In the genomic region with DNA sequence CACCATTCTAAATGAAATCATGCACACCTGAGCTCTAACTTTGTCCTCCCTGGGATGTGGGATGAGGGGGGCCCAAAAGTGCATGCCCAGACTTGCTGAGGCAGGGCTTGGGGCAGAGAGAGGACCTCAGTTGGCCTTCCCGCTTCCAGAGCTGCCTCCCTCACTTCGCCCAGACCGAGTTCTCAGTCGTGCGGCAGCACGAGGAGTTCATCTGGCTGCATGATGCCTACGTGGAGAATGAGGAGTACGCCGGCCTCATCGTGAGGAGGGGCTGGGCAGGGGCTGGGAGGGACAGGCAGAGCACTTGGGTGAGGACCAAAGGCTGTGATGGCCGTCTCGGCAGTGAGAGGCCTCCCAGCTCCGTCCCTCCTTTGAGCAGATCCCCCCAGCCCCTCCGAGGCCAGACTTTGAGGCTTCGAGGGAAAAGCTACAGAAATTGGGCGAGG, we compare ENCODE assay signal across 1 cellular context.
TF ChIP-seq lines count a peak whose summit lies in the region.

No MANE protein-coding gene starts in this region.

TF ChIP-seq in SK-N-SH, 30 proteins besides CTCF, POLR2A, EP300 and RAD21 (continued from another document):
- TF ChIP-seq, protein P1, sequence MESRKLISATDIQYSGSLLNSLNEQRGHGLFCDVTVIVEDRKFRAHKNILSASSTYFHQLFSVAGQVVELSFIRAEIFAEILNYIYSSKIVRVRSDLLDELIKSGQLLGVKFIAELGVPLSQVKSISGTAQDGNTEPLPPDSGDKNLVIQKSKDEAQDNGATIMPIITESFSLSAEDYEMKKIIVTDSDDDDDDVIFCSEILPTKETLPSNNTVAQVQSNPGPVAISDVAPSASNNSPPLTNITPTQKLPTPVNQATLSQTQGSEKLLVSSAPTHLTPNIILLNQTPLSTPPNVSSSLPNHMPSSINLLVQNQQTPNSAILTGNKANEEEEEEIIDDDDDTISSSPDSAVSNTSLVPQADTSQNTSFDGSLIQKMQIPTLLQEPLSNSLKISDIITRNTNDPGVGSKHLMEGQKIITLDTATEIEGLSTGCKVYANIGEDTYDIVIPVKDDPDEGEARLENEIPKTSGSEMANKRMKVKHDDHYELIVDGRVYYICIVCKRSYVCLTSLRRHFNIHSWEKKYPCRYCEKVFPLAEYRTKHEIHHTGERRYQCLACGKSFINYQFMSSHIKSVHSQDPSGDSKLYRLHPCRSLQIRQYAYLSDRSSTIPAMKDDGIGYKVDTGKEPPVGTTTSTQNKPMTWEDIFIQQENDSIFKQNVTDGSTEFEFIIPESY (IDR thresholded peaks at IDR 0.05; ENCODE audit: borderline replicate concordance, low read depth): no peak
- no peak for TF ChIP-seq JUND (IDR thresholded peaks at IDR 0.05)
- no peak for TF ChIP-seq CHD2 (IDR thresholded peaks at IDR 0.05; ENCODE audit: low read length, partially characterized antibody)
- TF ChIP-seq SIN3A (IDR thresholded peaks at IDR 0.05; ENCODE audit: borderline replicate concordance, low read depth, low read length): no peak
- TF ChIP-seq, protein P2, sequence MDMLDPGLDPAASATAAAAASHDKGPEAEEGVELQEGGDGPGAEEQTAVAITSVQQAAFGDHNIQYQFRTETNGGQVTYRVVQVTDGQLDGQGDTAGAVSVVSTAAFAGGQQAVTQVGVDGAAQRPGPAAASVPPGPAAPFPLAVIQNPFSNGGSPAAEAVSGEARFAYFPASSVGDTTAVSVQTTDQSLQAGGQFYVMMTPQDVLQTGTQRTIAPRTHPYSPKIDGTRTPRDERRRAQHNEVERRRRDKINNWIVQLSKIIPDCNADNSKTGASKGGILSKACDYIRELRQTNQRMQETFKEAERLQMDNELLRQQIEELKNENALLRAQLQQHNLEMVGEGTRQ (IDR thresholded peaks at IDR 0.05; ENCODE audit: borderline replicate concordance, low read depth, low read length): no peak
- no peak for TF ChIP-seq ELF1 (IDR thresholded peaks at IDR 0.05)
- TF ChIP-seq, protein P3, sequence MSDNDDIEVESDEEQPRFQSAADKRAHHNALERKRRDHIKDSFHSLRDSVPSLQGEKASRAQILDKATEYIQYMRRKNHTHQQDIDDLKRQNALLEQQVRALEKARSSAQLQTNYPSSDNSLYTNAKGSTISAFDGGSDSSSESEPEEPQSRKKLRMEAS (IDR thresholded peaks at IDR 0.05; ENCODE audit: low read depth): no peak
- no peak for TF ChIP-seq SMC3 (IDR thresholded peaks at IDR 0.05; ENCODE audit: low read depth, low read length)
- TF ChIP-seq NRF1 (IDR thresholded peaks at IDR 0.05; ENCODE audit: low read depth, low read length): no peak
- TF ChIP-seq, protein P4, sequence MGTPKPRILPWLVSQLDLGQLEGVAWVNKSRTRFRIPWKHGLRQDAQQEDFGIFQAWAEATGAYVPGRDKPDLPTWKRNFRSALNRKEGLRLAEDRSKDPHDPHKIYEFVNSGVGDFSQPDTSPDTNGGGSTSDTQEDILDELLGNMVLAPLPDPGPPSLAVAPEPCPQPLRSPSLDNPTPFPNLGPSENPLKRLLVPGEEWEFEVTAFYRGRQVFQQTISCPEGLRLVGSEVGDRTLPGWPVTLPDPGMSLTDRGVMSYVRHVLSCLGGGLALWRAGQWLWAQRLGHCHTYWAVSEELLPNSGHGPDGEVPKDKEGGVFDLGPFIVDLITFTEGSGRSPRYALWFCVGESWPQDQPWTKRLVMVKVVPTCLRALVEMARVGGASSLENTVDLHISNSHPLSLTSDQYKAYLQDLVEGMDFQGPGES (IDR thresholded peaks at IDR 0.05; ENCODE audit: low read depth, low read length): no peak
- TF ChIP-seq TAF1 (IDR thresholded peaks at IDR 0.05; ENCODE audit: borderline replicate concordance, low read depth, low read length): no peak
- no peak for TF ChIP-seq RXRA (IDR thresholded peaks at IDR 0.05; ENCODE audit: borderline replicate concordance, low read depth)
TF ChIP-seq in SK-N-SH: peak in this region for 0.
